ENCODE assay signal across 15 cellular contexts in the genomic region with DNA sequence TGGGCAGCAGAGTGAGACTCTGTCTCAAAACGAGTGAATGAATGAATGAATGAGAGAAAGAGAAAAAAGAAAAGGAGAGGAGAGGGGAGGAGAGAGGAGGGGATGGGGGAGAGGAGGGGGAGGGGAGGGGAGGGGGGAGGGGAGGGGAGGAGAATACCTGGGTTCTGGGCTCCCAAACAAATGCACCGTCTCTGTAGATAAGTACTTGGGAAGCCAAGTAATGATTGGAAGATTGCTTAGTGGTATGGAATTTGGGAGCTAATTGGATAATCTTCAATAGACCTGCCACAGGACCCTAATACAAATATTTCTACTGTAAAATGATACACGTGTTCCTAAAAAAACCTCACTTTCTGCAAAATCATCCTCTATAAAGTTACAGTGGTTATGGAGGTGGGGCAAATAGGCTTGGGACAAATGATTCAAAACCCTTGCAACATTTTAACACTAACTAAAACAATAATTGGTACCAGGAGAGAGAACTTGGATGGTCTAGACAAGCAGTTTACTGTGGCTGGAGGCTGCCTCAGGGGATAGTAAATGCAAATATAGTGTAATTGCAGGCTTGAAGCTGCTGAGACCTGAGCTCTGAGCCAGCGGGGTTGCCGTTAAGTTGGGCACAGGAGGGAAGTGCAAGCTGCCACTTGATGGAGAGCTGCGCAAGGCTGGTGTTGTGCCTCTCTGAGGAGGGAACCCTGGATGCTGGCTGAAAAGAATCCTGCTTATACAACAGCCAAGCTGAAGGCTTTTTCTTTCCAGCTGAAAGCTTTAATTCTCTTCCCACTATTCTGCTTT. TPM values are rescaled to one million over a fixed set of nuclear protein-coding genes. Genes with fewer than 3 reads are reported as not detected.
DNase-seq lines count a peak whose midpoint lies in the region; ATAC-seq and TF ChIP-seq lines count a peak whose summit lies in the region.
"Had no signal": no experiment of that assay in that cellular context is flagged by ENCODE, and none has a peak within 500 bp of the region (broad histone marks: within the 10 kb centered on the region; RNA-seq: fewer than 3 reads in every experiment).

No MANE protein-coding gene starts in this region.

- DNase-seq in activated naive CD4-positive, alpha-beta T cell treated with anti-CD3 and anti-CD28 coated beads, Interleukin-2, amount 50 U/mL, for 16 hours, result no peak
- DNase-seq in NCI-H1694 (lab: John Stamatoyannopoulos, UW), result peak; percentile 30
- peak; percentile 30 for DNase-seq in WTC11 (ENCODE audit: low spot score)
- peak; percentile 51 for DNase-seq in renal cortical epithelial cell (ENCODE audit: low read depth)
- no peak for DNase-seq in GM13977 (ENCODE audit: low spot score)
- no peak for DNase-seq in NCI-H446 treated with DMSO at 0.1 percent for 48 hours (lab: John Stamatoyannopoulos, UW)
- DNase-seq: central memory CD4-positive, alpha-beta T cell; MV-4-11; tibial artery; WERI-Rb-1 had no signal

- H3K36me3 Mint-ChIP-seq in activated naive CD4-positive, alpha-beta T cell treated with anti-CD3 and anti-CD28 coated beads, Interleukin-2, amount 50 U/mL, for 24 hours, result no peaks in the 10 kb centered on the region
- H3K36me3 Mint-ChIP-seq in WTC11, result no peaks in the 10 kb centered on the region

- TF ChIP-seq CTCF in WTC11 (IDR thresholded peaks at IDR 0.05) (no peak), GM13977 (IDR thresholded peaks at IDR 0.05; ENCODE audit: extremely low read depth, insufficient read depth, missing control alignments) (no peak)

- H3K27me3 Mint-ChIP-seq in activated naive CD4-positive, alpha-beta T cell treated with anti-CD3 and anti-CD28 coated beads, Interleukin-2, amount 50 U/mL, for 24 hours, result no peaks in the 10 kb centered on the region
- H3K27me3 Mint-ChIP-seq in WTC11 (ENCODE audit: low read depth), result peaks cover 82% of the 10 kb centered on the region

- H3K27ac Mint-ChIP-seq in activated naive CD4-positive, alpha-beta T cell treated with anti-CD3 and anti-CD28 coated beads, Interleukin-2, amount 50 U/mL, for 24 hours, result peak overlapping the region; percentile 41
- no peak overlapping the region for H3K27ac Mint-ChIP-seq in WTC11

- CTCF ChIA-PET in WTC11 (lab: Charles Lee), result interaction anchor here (0.6 to 2.0 kb wide), 5 partner anchors 10 to 100 kb away, joined by 3 to 5 read pairs (median 4); partner anchors contain the start of gene TRMO

- H3K4me1 Mint-ChIP-seq in activated naive CD4-positive, alpha-beta T cell treated with anti-CD3 and anti-CD28 coated beads, Interleukin-2, amount 50 U/mL, for 24 hours, result peaks cover 79% of the 10 kb centered on the region
- peaks cover 8% of the 10 kb centered on the region for H3K4me1 Mint-ChIP-seq in WTC11

- no peak overlapping the region for H3K4me3 Mint-ChIP-seq in activated naive CD4-positive, alpha-beta T cell treated with anti-CD3 and anti-CD28 coated beads, Interleukin-2, amount 50 U/mL, for 24 hours
- no peak overlapping the region for H3K4me3 Mint-ChIP-seq in WTC11

- POLR2A ChIA-PET in WTC11 (lab: Charles Lee), result no interaction called here

- in situ Hi-C loops in GM13977 (cut with MboI; ENCODE audit: low pct_unique_long_range_greater_than_20kb, low sequenced_read_pairs, unreplicated experiment), result loop anchor here (25.0 kb wide), 1 partner anchor 328 kb away; the partner anchor contains the start of gene TBC1D2

- ATAC-seq in WTC11, result peak; percentile 83
- no peak for ATAC-seq in activated CD4-positive, CD25-positive, alpha-beta regulatory T cell treated with anti-CD3 and anti-CD28 coated beads, Interleukin-2, amount 50 U/mL, for 24 hours

- H3K9me3 Mint-ChIP-seq in activated naive CD4-positive, alpha-beta T cell treated with anti-CD3 and anti-CD28 coated beads, Interleukin-2, amount 50 U/mL, for 24 hours, result no peaks in the 10 kb centered on the region
- no peaks in the 10 kb centered on the region for H3K9me3 Mint-ChIP-seq in WTC11

TF ChIP-seq in WTC11, 78 proteins besides CTCF, POLR2A, EP300 and RAD21:
- TF ChIP-seq ZNF263 (CRISPR knock-in tag; IDR thresholded peaks at IDR 0.05; ENCODE audit: low read depth), result no peak
- no peak for TF ChIP-seq EMX1 (CRISPR knock-in tag; IDR thresholded peaks at IDR 0.05)
- no peak for TF ChIP-seq NR2C2 (CRISPR knock-in tag; IDR thresholded peaks at IDR 0.05)
- TF ChIP-seq, protein P1, sequence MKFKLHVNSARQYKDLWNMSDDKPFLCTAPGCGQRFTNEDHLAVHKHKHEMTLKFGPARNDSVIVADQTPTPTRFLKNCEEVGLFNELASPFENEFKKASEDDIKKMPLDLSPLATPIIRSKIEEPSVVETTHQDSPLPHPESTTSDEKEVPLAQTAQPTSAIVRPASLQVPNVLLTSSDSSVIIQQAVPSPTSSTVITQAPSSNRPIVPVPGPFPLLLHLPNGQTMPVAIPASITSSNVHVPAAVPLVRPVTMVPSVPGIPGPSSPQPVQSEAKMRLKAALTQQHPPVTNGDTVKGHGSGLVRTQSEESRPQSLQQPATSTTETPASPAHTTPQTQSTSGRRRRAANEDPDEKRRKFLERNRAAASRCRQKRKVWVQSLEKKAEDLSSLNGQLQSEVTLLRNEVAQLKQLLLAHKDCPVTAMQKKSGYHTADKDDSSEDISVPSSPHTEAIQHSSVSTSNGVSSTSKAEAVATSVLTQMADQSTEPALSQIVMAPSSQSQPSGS (CRISPR knock-in tag; IDR thresholded peaks at IDR 0.05; ENCODE audit: borderline replicate concordance, low read depth), result no peak
- TF ChIP-seq, protein P2, sequence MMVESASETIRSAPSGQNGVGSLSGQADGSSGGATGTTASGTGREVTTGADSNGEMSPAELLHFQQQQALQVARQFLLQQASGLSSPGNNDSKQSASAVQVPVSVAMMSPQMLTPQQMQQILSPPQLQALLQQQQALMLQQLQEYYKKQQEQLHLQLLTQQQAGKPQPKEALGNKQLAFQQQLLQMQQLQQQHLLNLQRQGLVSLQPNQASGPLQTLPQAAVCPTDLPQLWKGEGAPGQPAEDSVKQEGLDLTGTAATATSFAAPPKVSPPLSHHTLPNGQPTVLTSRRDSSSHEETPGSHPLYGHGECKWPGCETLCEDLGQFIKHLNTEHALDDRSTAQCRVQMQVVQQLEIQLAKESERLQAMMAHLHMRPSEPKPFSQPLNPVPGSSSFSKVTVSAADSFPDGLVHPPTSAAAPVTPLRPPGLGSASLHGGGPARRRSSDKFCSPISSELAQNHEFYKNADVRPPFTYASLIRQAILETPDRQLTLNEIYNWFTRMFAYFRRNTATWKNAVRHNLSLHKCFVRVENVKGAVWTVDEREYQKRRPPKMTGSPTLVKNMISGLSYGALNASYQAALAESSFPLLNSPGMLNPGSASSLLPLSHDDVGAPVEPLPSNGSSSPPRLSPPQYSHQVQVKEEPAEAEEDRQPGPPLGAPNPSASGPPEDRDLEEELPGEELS (CRISPR knock-in tag; IDR thresholded peaks at IDR 0.05), result no peak
- TF ChIP-seq PREB (CRISPR knock-in tag; IDR thresholded peaks at IDR 0.05; ENCODE audit: borderline replicate concordance), result no peak
- TF ChIP-seq ATF3 (CRISPR knock-in tag; conservative IDR thresholded peaks at IDR 0.05), result no peak
- no peak for TF ChIP-seq ZBTB21 (CRISPR knock-in tag; IDR thresholded peaks at IDR 0.05; ENCODE audit: borderline replicate concordance)
- TF ChIP-seq, protein P3, sequence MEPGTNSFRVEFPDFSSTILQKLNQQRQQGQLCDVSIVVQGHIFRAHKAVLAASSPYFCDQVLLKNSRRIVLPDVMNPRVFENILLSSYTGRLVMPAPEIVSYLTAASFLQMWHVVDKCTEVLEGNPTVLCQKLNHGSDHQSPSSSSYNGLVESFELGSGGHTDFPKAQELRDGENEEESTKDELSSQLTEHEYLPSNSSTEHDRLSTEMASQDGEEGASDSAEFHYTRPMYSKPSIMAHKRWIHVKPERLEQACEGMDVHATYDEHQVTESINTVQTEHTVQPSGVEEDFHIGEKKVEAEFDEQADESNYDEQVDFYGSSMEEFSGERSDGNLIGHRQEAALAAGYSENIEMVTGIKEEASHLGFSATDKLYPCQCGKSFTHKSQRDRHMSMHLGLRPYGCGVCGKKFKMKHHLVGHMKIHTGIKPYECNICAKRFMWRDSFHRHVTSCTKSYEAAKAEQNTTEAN (CRISPR knock-in tag; IDR thresholded peaks at IDR 0.05), result no peak
- TF ChIP-seq ZNF512 (CRISPR knock-in tag; IDR thresholded peaks at IDR 0.05; ENCODE audit: borderline replicate concordance), result no peak
- no peak for TF ChIP-seq NFYB (CRISPR knock-in tag; conservative IDR thresholded peaks at IDR 0.05; ENCODE audit: low read depth)
- TF ChIP-seq ZNF121 (CRISPR knock-in tag; IDR thresholded peaks at IDR 0.05), result no peak
- TF ChIP-seq TP53 (CRISPR knock-in tag; IDR thresholded peaks at IDR 0.05), result no peak
- TF ChIP-seq OVOL2 (CRISPR knock-in tag; IDR thresholded peaks at IDR 0.05; ENCODE audit: borderline replicate concordance), result no peak

RNA-seq across cellular contexts. Expression of gene HEMGN, which starts 3.5 kb away (rescaled TPM):
- total RNA-seq in WTC11 (2021) (0.11 to 0.14 TPM (median 0.11 TPM) in 3 replicates), renal cortical epithelial cell (not detected in 2 replicates)
- total RNA-seq: glomerular endothelial cell, HT-29, kidney epithelial cell had no signal

RNA-seq across cellular contexts. Expression of gene TRMO, which starts 12.2 kb away (rescaled TPM):
- 3.3 to 4.6 TPM (median 3.9 TPM) in 3 replicates for total RNA-seq in WTC11 (2021)
- 22.9 and 31.3 TPM in 2 replicates for total RNA-seq in renal cortical epithelial cell

RNA-seq across cellular contexts. Expression of gene ANP32B, which starts 48.6 kb away (rescaled TPM):
- total RNA-seq in WTC11 (2021) (149 to 156 TPM (median 150 TPM) in 3 replicates), renal cortical epithelial cell (4.2 and 19.1 TPM in 2 replicates)

Comparison
In these comparisons a context has a peak if more than half of its experiments do, and no peak if none do; other contexts are left out.
1. DNase-seq: peak in NCI-H1694 (single experiment), WTC11 (single experiment) and renal cortical epithelial cell (single experiment); none in activated naive CD4-positive, alpha-beta T cell treated with anti-CD3 and anti-CD28 coated beads, Interleukin-2, amount 50 U/mL, for 16 hours (single experiment), GM13977 (single experiment) and NCI-H446 treated with DMSO at 0.1 percent for 48 hours (single experiment).